ENCODE assay signal across 25 cellular contexts in genomic region chr1:244605835-244606234, GRCh38. TPM values are rescaled to one million over a fixed set of nuclear protein-coding genes. Genes with fewer than 3 reads are reported as not detected.
DNase-seq lines count a peak whose midpoint lies in the region; ATAC-seq, FAIRE-seq and TF ChIP-seq lines count a peak whose summit lies in the region.
"Had no signal": no experiment of that assay in that cellular context is flagged by ENCODE, and none has a peak within 500 bp of the region (broad histone marks: within the 10 kb centered on the region; RNA-seq: fewer than 3 reads in every experiment).

No MANE protein-coding gene starts in this region.

- no peak for DNase-seq in IMR-90
- no peak for DNase-seq in K562 (ENCODE audit: extremely low read depth in 1 of 4, low spot score in 3 of 4)
- DNase-seq in mesenchymal stem cell: peak; percentile 1
- DNase-seq in neuronal stem cell (ENCODE audit: low spot score): no peak
- DNase-seq in activated gamma-delta T cell (lab: John Stamatoyannopoulos, UW): no peak
- DNase-seq in mucosa of gallbladder (ENCODE audit: low spot score): no peak
- no peak for DNase-seq in GM12892 (ENCODE audit: insufficient read length)
- DNase-seq: 8988T; ACHN; AML-193; BE2C; CD4-positive, alpha-beta T cell; CD8-positive, alpha-beta memory T cell; DMS 273 treated with DMSO at 0.1 percent for 48 hours; DMS79; EL; GDM1; GOT3; H7; HCEC 1CT had no signal

- H3K23ac ChIP-seq in IMR-90 (ENCODE audit: low read depth, low read length) (no peak overlapping the region), mesenchymal stem cell (ENCODE audit: low read length in 2 of 2) (no peak overlapping the region), neuronal stem cell (ENCODE audit: low read depth, low read length, poor library complexity) (no peak overlapping the region)

- H2AK5ac ChIP-seq in IMR-90 (ENCODE audit: low read depth, low read length): no peak overlapping the region
- H2AK5ac ChIP-seq in mesenchymal stem cell (ENCODE audit: low read length, severe bottlenecking): no peak overlapping the region
- H2AK5ac ChIP-seq in neuronal stem cell (ENCODE audit: low read depth, low read length): no peak overlapping the region

- H3K79me2 ChIP-seq in K562 (ENCODE audit: control insufficient read depth, insufficient read depth, low read length): no peaks in the 10 kb centered on the region

- H3K27me3 ChIP-seq in IMR-90 (ENCODE audit: control insufficient read depth, insufficient read depth, low read length): peaks cover 7% of the 10 kb centered on the region
- H3K27me3 ChIP-seq in K562 (ENCODE audit: control insufficient read depth in 2 of 2, insufficient read depth in 2 of 2, low read length in 2 of 2): peaks cover 27 to 54% of the 10 kb centered on the region in 2 experiments
- peaks cover 0 to 7% of the 10 kb centered on the region in 2 experiments for H3K27me3 ChIP-seq in mesenchymal stem cell (ENCODE audit: control insufficient read depth in 1 of 2, insufficient read depth in 1 of 2, low read length in 2 of 2)
- no peaks in the 10 kb centered on the region for H3K27me3 ChIP-seq in neuronal stem cell (ENCODE audit: control insufficient read depth in 3 of 3, insufficient read depth in 3 of 3, low read depth in 1 of 3, low read length in 3 of 3)
- H3K27me3 ChIP-seq: BE2C; BLaER1 treated with 17β-estradiol and CSF1 and Interleukin-3, amounts not matched to agents 10 nM and 100 nM had no signal

- no peaks in the 10 kb centered on the region for H3K36me3 ChIP-seq in IMR-90 (ENCODE audit: control insufficient read depth, insufficient read depth, low read length)
- H3K36me3 ChIP-seq in K562 (ENCODE audit: control insufficient read depth, insufficient read depth, low read length): no peaks in the 10 kb centered on the region
- H3K36me3 ChIP-seq in mesenchymal stem cell (ENCODE audit: control insufficient read depth in 1 of 2, insufficient read depth in 2 of 2, low read depth in 1 of 2, low read length in 2 of 2): no peaks in the 10 kb centered on the region
- H3K36me3 ChIP-seq in neuronal stem cell (replicated peaks in 1 of 2; ENCODE audit: control insufficient read depth in 2 of 2, insufficient read depth in 2 of 2, low read length in 2 of 2): no peaks in the 10 kb centered on the region
- H3K36me3 ChIP-seq: BE2C; BLaER1 treated with 17β-estradiol and CSF1 and Interleukin-3, amounts not matched to agents 10 nM and 100 nM had no signal

- dilution Hi-C loops in IMR-90 (cut with HindIII; ENCODE audit: low sequenced_read_pairs, unreplicated experiment): no loop called here

- no peak overlapping the region for H2BK20ac ChIP-seq in IMR-90 (ENCODE audit: low read depth, low read length)

- H3K9me3 ChIP-seq in IMR-90 (ENCODE audit: control insufficient read depth, insufficient read depth, low read length) (no peaks in the 10 kb centered on the region), K562 (replicated peaks; ENCODE audit: control insufficient read depth, insufficient read depth, low read depth, low read length) (no peaks in the 10 kb centered on the region), mesenchymal stem cell (ENCODE audit: control insufficient read depth, low read length) (no peaks in the 10 kb centered on the region), neuronal stem cell (replicated peaks in 1 of 2; ENCODE audit: control insufficient read depth in 2 of 2, insufficient read depth in 1 of 2, low read depth in 1 of 2, low read length in 2 of 2) (no peaks in the 10 kb centered on the region)
- H3K9me3 ChIP-seq: A549; BE2C; BLaER1 treated with 17β-estradiol and CSF1 and Interleukin-3, amounts not matched to agents 10 nM and 100 nM had no signal

- POLR2A ChIA-PET in IMR-90 (lab: Charles Lee; ENCODE audit: unreplicated experiment) (no interaction called here), K562 (lab: Yijun Ruan, JAX) (no interaction called here)

- H2BK5ac ChIP-seq in IMR-90 (ENCODE audit: low read depth, low read length, poor library complexity, severe bottlenecking): no peak overlapping the region
- H2BK5ac ChIP-seq in mesenchymal stem cell (ENCODE audit: low read depth, low read length, poor library complexity, severe bottlenecking): no peak overlapping the region
- H2BK5ac ChIP-seq in neuronal stem cell (ENCODE audit: low read length): no peak overlapping the region

- intact Hi-C loops in IMR-90 (cut with micrococcal nuclease) (no loop called here), K562 (cut with micrococcal nuclease) (no loop called here)

- H4K8ac ChIP-seq in IMR-90 (ENCODE audit: low read depth in 2 of 2, low read length in 2 of 2) (no peak overlapping the region), mesenchymal stem cell (ENCODE audit: low read length) (no peak overlapping the region), neuronal stem cell (ENCODE audit: low read depth, low read length) (no peak overlapping the region)

- H3K4ac ChIP-seq in IMR-90 (ENCODE audit: low read depth, low read length) (no peak overlapping the region), mesenchymal stem cell (ENCODE audit: low read depth in 1 of 2, low read length in 2 of 2) (no peak overlapping the region), neuronal stem cell (ENCODE audit: low read length) (no peak overlapping the region)

- H4K91ac ChIP-seq in IMR-90 (ENCODE audit: insufficient read depth, low read depth, low read length) (no peak overlapping the region), mesenchymal stem cell (ENCODE audit: low read length) (no peak overlapping the region), neuronal stem cell (ENCODE audit: low read depth, low read length, poor library complexity) (no peak overlapping the region)

- no peak for TF ChIP-seq EP300 in K562 (IDR thresholded peaks at IDR 0.05; ENCODE audit: low read length)

- no peak overlapping the region for H3K18ac ChIP-seq in IMR-90 (ENCODE audit: low read depth, low read length)
- H3K18ac ChIP-seq in mesenchymal stem cell (ENCODE audit: low read depth in 1 of 2, low read length in 2 of 2): no peak overlapping the region
- H3K18ac ChIP-seq in neuronal stem cell (ENCODE audit: low read length): no peak overlapping the region

- H2BK12ac ChIP-seq in mesenchymal stem cell (ENCODE audit: low read length in 2 of 2) (no peak overlapping the region), neuronal stem cell (ENCODE audit: low read length) (no peak overlapping the region)

- in situ Hi-C loops in IMR-90 (cut with MboI; ENCODE audit: low sequenced_read_pairs): loop anchor here (5.0 kb wide), 2 partner anchors 191 to 441 kb away; no protein-coding TSS in a partner anchor
- in situ Hi-C loops in K562 (cut with MboI): loop anchor here (5.0 to 25.0 kb wide), 2 partner anchors 191 to 431 kb away; no protein-coding TSS in a partner anchor

- no TSS peak for BruUV-seq in IMR-90 (replicated peaks; lab: Mats Ljungman, UMichigan)
- BruUV-seq in K562 (replicated peaks; lab: Mats Ljungman, UMichigan): no TSS peak

- no peak overlapping the region for H3K4me3 ChIP-seq in IMR-90 (ENCODE audit: insufficient read depth, low read depth, low read length)
- no peak overlapping the region for H3K4me3 ChIP-seq in K562
- no peak overlapping the region for H3K4me3 ChIP-seq in mesenchymal stem cell (ENCODE audit: insufficient read depth in 1 of 2, low read depth in 1 of 2, low read length in 2 of 2)
- no peak overlapping the region for H3K4me3 ChIP-seq in neuronal stem cell (ENCODE audit: low read length in 2 of 2)
- H3K4me3 ChIP-seq: A549; BLaER1 treated with 17β-estradiol and CSF1 and Interleukin-3, amounts not matched to agents 10 nM and 100 nM; GM12878 had no signal

- no peak overlapping the region for H2BK120ac ChIP-seq in IMR-90 (ENCODE audit: low read depth, low read length)
- H2BK120ac ChIP-seq in mesenchymal stem cell (ENCODE audit: low read depth, low read length): no peak overlapping the region
- H2BK120ac ChIP-seq in neuronal stem cell (ENCODE audit: low read depth, low read length): no peak overlapping the region

- FAIRE-seq in K562 (lab: Jason Lieb, UNC) (no peak), GM12892 (lab: Jason Lieb, UNC) (no peak)
- FAIRE-seq: A549, D721Med, GM12878, GM18507 had no signal

- TF ChIP-seq RAD21 in IMR-90 (IDR thresholded peaks at IDR 0.05; ENCODE audit: low read length): no peak
- no peak for TF ChIP-seq RAD21 in K562 (CRISPR knock-in tag; conservative IDR thresholded peaks at IDR 0.05 in 1 of 2, IDR thresholded peaks at IDR 0.05 in 1 of 2)

- TF ChIP-seq POLR2A in IMR-90 (IDR thresholded peaks at IDR 0.05; ENCODE audit: low read depth, low read length) (no peak), K562 (conservative IDR thresholded peaks at IDR 0.05) (no peak), GM12892 (IDR thresholded peaks at IDR 0.05; ENCODE audit: low read depth, low read length) (no peak)

- H2BK15ac ChIP-seq in IMR-90 (ENCODE audit: low read depth, low read length) (no peak overlapping the region), mesenchymal stem cell (ENCODE audit: low read depth, poor library complexity, severe bottlenecking) (no peak overlapping the region), neuronal stem cell (ENCODE audit: low read length) (no peak overlapping the region)

- H3K79me1 ChIP-seq in IMR-90 (ENCODE audit: low read depth in 1 of 2, low read length in 2 of 2) (no peaks in the 10 kb centered on the region), mesenchymal stem cell (replicated peaks; ENCODE audit: low read length, poor library complexity, severe bottlenecking) (no peaks in the 10 kb centered on the region), neuronal stem cell (ENCODE audit: low read depth, low read length) (no peaks in the 10 kb centered on the region)

- WGBS in IMR-90 (ENCODE audit: extremely low coverage in 2 of 2, insufficient read length in 1 of 2), 2 experiments: 52% methylated on average over 2 of the region's 5 CpGs; no CpG with 5 or more reads in 1 of the 2 experiments
- WGBS in K562 (ENCODE audit: insufficient coverage, low coverage, missing lambda C conversion rate): 2% methylated on average over 5 of the region's 5 CpGs
- 57% methylated on average over 4 of the region's 5 CpGs for WGBS in mesenchymal stem cell
- no CpG with 5 or more reads among the region's 5 CpGs for WGBS in neuronal stem cell (ENCODE audit: extremely low coverage in 2 of 2, insufficient read length in 2 of 2, insufficient replicate concordance in 1 of 2), 2 donors

- H3K4me1 ChIP-seq in IMR-90 (ENCODE audit: control insufficient read depth, insufficient read depth, low read length): peaks cover 3% of the 10 kb centered on the region; the same call in 1 of the 2 replicates
- H3K4me1 ChIP-seq in K562 (replicated peaks in 1 of 2; ENCODE audit: control insufficient read depth in 2 of 2, insufficient read depth in 2 of 2, low read length in 2 of 2): no peaks in the 10 kb centered on the region
- no peaks in the 10 kb centered on the region for H3K4me1 ChIP-seq in mesenchymal stem cell (ENCODE audit: control insufficient read depth, insufficient read depth, low read depth, low read length)
- peaks cover 0 to 3% of the 10 kb centered on the region in 2 donors for H3K4me1 ChIP-seq in neuronal stem cell (ENCODE audit: control insufficient read depth in 2 of 2, insufficient read depth in 1 of 2, low read depth in 1 of 2, low read length in 2 of 2)
- H3K4me1 ChIP-seq: A549, BE2C had no signal

- no peak overlapping the region for H3K27ac ChIP-seq in IMR-90 (ENCODE audit: insufficient read depth, low read length)
- no peak overlapping the region for H3K27ac ChIP-seq in K562 (ENCODE audit: extremely low read depth, low read depth, low read length)
- H3K27ac ChIP-seq in mesenchymal stem cell (ENCODE audit: low read length, poor library complexity, severe bottlenecking): no peak overlapping the region
- no peak overlapping the region for H3K27ac ChIP-seq in neuronal stem cell (replicated peaks; ENCODE audit: low read length)
- H3K27ac ChIP-seq: A549; BLaER1 treated with 17β-estradiol and CSF1 and Interleukin-3, amounts not matched to agents 10 nM and 100 nM had no signal

- H4K20me1 ChIP-seq in IMR-90 (ENCODE audit: insufficient read depth, low read length): no peaks in the 10 kb centered on the region
- no peaks in the 10 kb centered on the region for H4K20me1 ChIP-seq in K562 (replicated peaks; ENCODE audit: control insufficient read depth, insufficient read depth, low read length)
- H4K20me1 ChIP-seq: BLaER1 treated with 17β-estradiol and CSF1 and Interleukin-3, amounts not matched to agents 10 nM and 100 nM had no signal

- ATAC-seq in IMR-90 (ENCODE audit: low read depth) (no peak), K562 (no peak)
- ATAC-seq: A549, GM12878 had no signal

- H3K56ac ChIP-seq in IMR-90 (ENCODE audit: extremely low read depth, insufficient read depth, low read length): no peak overlapping the region

- no peak for TF ChIP-seq CTCF in IMR-90 (conservative IDR thresholded peaks at IDR 0.05; ENCODE audit: low read depth, low read length)
- no peak for TF ChIP-seq CTCF in K562 (IDR thresholded peaks at IDR 0.05 in 2 of 3, conservative IDR thresholded peaks at IDR 0.05 in 1 of 3; ENCODE audit: insufficient read depth in 2 of 3, low read depth in 1 of 3, low read length in 3 of 3)

- H3K9ac ChIP-seq in IMR-90 (ENCODE audit: low read depth, low read length) (no peak overlapping the region), K562 (ENCODE audit: insufficient read depth in 1 of 2, low read depth in 2 of 2, low read length in 2 of 2) (no peak overlapping the region), mesenchymal stem cell (ENCODE audit: low read length) (no peak overlapping the region), neuronal stem cell (ENCODE audit: low read depth, low read length, poor library complexity) (no peak overlapping the region)
- H3K9ac ChIP-seq: BLaER1 treated with 17β-estradiol and CSF1 and Interleukin-3, amounts not matched to agents 10 nM and 100 nM had no signal

- H3K4me2 ChIP-seq in IMR-90 (ENCODE audit: low read depth, low read length) (no peak overlapping the region; the same call in 1 of the 2 replicates), K562 (ENCODE audit: insufficient read depth, low read length) (no peak overlapping the region), mesenchymal stem cell (ENCODE audit: low read length, poor library complexity, severe bottlenecking) (no peak overlapping the region), neuronal stem cell (ENCODE audit: insufficient read depth, low read length, poor library complexity, severe bottlenecking) (no peak overlapping the region)
- H3K4me2 ChIP-seq: A549; BLaER1 treated with 17β-estradiol and CSF1 and Interleukin-3, amounts not matched to agents 10 nM and 100 nM had no signal

- H3K14ac ChIP-seq in IMR-90 (replicated peaks; ENCODE audit: low read depth, low read length): 0 out of 2 replicates have a peak overlapping the region, but pooled peaks have one; percentile 45
- no peak overlapping the region for H3K14ac ChIP-seq in mesenchymal stem cell (ENCODE audit: low read length in 2 of 2)
- H3K14ac ChIP-seq in neuronal stem cell (ENCODE audit: low read length): no peak overlapping the region

- CTCF ChIA-PET in IMR-90 (lab: Yijun Ruan, JAX): interaction anchor here (3.1 kb wide), 1 partner anchor 191 kb away, joined by 25 read pairs; no protein-coding TSS in a partner anchor
- CTCF ChIA-PET in K562 (lab: Yijun Ruan, JAX; ENCODE audit: low intra/inter-chr PET ratio): interaction anchor here (0.6 to 0.7 kb wide), 2 partner anchors 148 to 407 kb away, joined by 3 read pairs; no protein-coding TSS in a partner anchor

- no peak overlapping the region for H2AFZ ChIP-seq in IMR-90 (replicated peaks; ENCODE audit: low read length, poor library complexity)
- no peak overlapping the region for H2AFZ ChIP-seq in K562 (ENCODE audit: low read depth, low read length)
- no peak overlapping the region for H2AFZ ChIP-seq in mesenchymal stem cell (ENCODE audit: low read depth, low read length)
- H2AFZ ChIP-seq in neuronal stem cell (ENCODE audit: low read length): peak overlapping the region; percentile 51

- H2AK9ac ChIP-seq in IMR-90 (replicated peaks; ENCODE audit: low read depth, low read length, poor library complexity): no peak overlapping the region

- H4K5ac ChIP-seq in IMR-90 (ENCODE audit: low read depth, low read length): no peak overlapping the region

- H3K9me1 ChIP-seq in IMR-90 (ENCODE audit: insufficient read depth, low read length) (no peaks in the 10 kb centered on the region), K562 (ENCODE audit: control insufficient read depth, insufficient read depth, low read length) (no peaks in the 10 kb centered on the region)

RNA-seq across cellular contexts. Expression of gene DESI2, which starts 47.1 kb away (rescaled TPM):
- total RNA-seq in IMR-90 (2012; rRNA removed): 43.6 and 69.4 TPM in 2 replicates
- 14.7 and 19.0 TPM in 2 replicates for polyA plus RNA-seq in IMR-90 (2012; rRNA removed)
- polyA plus RNA-seq in IMR-90 (2012; cell fraction: cytosol; rRNA removed): 8.0 and 8.4 TPM in 2 replicates
- polyA plus RNA-seq in IMR-90 (2012; cell fraction: nucleus; rRNA removed; ENCODE audit: low replicate concordance): 7.2 and 17.4 TPM in 2 replicates
- 17.0 and 36.5 TPM in 2 replicates for total RNA-seq in K562 (2011; cell fraction: chromatin; rRNA removed; ENCODE audit: low replicate concordance)
- 17.3 and 26.5 TPM in 2 replicates for total RNA-seq in K562 (2011; cell fraction: nucleolus; rRNA removed)
- total RNA-seq in K562 (2011; cell fraction: nucleoplasm; rRNA removed): 29.8 and 42.3 TPM in 2 replicates
- total RNA-seq in K562 (2014; rRNA removed): 40.8 TPM in 2 replicates
- 56.9 and 60.6 TPM in 2 replicates for total RNA-seq in K562 (2014; rRNA removed; fragmentation: Illumina TruSeq; extraction: Trizol)
- total RNA-seq in K562 (2015; rRNA removed; fragmentation: Illumina TruSeq; extraction: Trizol): 52.4 and 59.4 TPM in 2 replicates
- 42.3 and 43.9 TPM in 2 replicates for total RNA-seq in K562 (2021)
- 36.6 and 38.4 TPM in 2 replicates for polyA plus RNA-seq in K562 (2011; rRNA removed)
- 15.0 and 26.2 TPM in 2 replicates for polyA plus RNA-seq in K562 (2011; cell fraction: cytosol; rRNA removed)
- polyA plus RNA-seq in K562 (2011; cell fraction: nucleus; rRNA removed): 19.6 and 27.0 TPM in 2 replicates
- polyA plus RNA-seq in K562 (2012): 21.9 and 29.7 TPM in 2 replicates
- 33.6 and 37.8 TPM in 2 replicates for polyA plus RNA-seq in K562 (2014; fragmentation: Illumina TruSeq; extraction: Trizol)
- 10 to 100 TPM; 17.4 to 20.4 TPM for polyA plus RNA-seq in K562 (2014; fragmentation: Nextera tagmentation; extraction: Ambion mirVana)
- polyA plus RNA-seq in K562 (2014; rRNA removed): 26.1 and 26.9 TPM in 2 replicates
- polyA minus RNA-seq in K562 (2011; rRNA and poly(A)+ RNA removed): 55.3 and 64.0 TPM in 2 replicates
- polyA minus RNA-seq in K562 (2011; cell fraction: cytosol; rRNA and poly(A)+ RNA removed): 21.1 and 24.8 TPM in 2 replicates
- polyA minus RNA-seq in K562 (2011; cell fraction: nucleus; rRNA and poly(A)+ RNA removed): 25.3 and 40.5 TPM in 2 replicates
- 29.9 TPM for polyA plus RNA-seq in mesenchymal stem cell (2013, experiment 1 of 2)
- polyA plus RNA-seq in mesenchymal stem cell (2013, experiment 2 of 2): 29.7 TPM
- 32.7 TPM for polyA plus RNA-seq in neuronal stem cell (2013, experiment 1 of 2)
- 33.9 TPM for polyA plus RNA-seq in neuronal stem cell (2013, experiment 2 of 2)
- 20.1 TPM for total RNA-seq in mucosa of gallbladder
- 9.4 TPM for polyA plus RNA-seq in GM12892 (2012; ENCODE audit: missing spikeins)
